Comparison of ENCODE assay signal across 8 cellular contexts in genomic region chr20:50513169-50514034, GRCh38. TPM values are rescaled to one million over a fixed set of nuclear protein-coding genes. Genes with fewer than 3 reads are reported as not detected.
DNase-seq lines count a peak whose midpoint lies in the region; ATAC-seq and TF ChIP-seq lines count a peak whose summit lies in the region.

No MANE protein-coding gene starts in this region.

- no peaks in the 10 kb centered on the region for H3K9me3 Mint-ChIP-seq in activated naive CD4-positive, alpha-beta T cell treated with anti-CD3 and anti-CD28 coated beads for 36 hours

- H3K4me1 ChIP-seq in adipocyte (ENCODE audit: control insufficient read depth, insufficient read depth, low read length) (peaks cover 70% of the 10 kb centered on the region), left lung (peaks cover 38 to 86% of the 10 kb centered on the region in 2 donors), tibial artery (peaks cover 0 to 81% (median 40%) of the 10 kb centered on the region in 4 donors)

- peak overlapping the region; percentile 97 for H3K27ac Mint-ChIP-seq in activated naive CD4-positive, alpha-beta T cell treated with anti-CD3 and anti-CD28 coated beads for 36 hours

- CTCF ChIA-PET in activated naive CD4-positive, alpha-beta T cell treated with anti-CD3 and anti-CD28 coated beads for 36 hours (lab: Charles Lee), result interaction anchor here (0.7 to 6.4 kb wide), 13 partner anchors 11 to 326 kb away, joined by 3 to 51 read pairs (median 3); no protein-coding TSS in a partner anchor

- ATAC-seq in left lung, result no peak

- H3K27ac ChIP-seq in left lung, result peak overlapping the region; percentile 78 to 93
- peak overlapping the region; percentile 32 to 51 for H3K27ac ChIP-seq in tibial artery

- H3K27me3 ChIP-seq in adipocyte (replicated peaks; ENCODE audit: control insufficient read depth, insufficient read depth, low read length), result no peaks in the 10 kb centered on the region
- no peaks in the 10 kb centered on the region for H3K27me3 ChIP-seq in left lung
- no peaks in the 10 kb centered on the region for H3K27me3 ChIP-seq in tibial artery

- no peak for TF ChIP-seq CTCF in left lung (IDR thresholded peaks at IDR 0.05)
- TF ChIP-seq CTCF in tibial artery (IDR thresholded peaks at IDR 0.05), result no peak

- H3K36me3 Mint-ChIP-seq in activated naive CD4-positive, alpha-beta T cell treated with anti-CD3 and anti-CD28 coated beads for 36 hours (ENCODE audit: low read depth), result peaks cover 44% of the 10 kb centered on the region

- no peaks in the 10 kb centered on the region for H3K9me3 ChIP-seq in adipocyte (ENCODE audit: control insufficient read depth, low read length)
- H3K9me3 ChIP-seq in left lung, result no peaks in the 10 kb centered on the region
- H3K9me3 ChIP-seq in tibial artery, result no peaks in the 10 kb centered on the region

- H3K36me3 ChIP-seq in adipocyte (ENCODE audit: control insufficient read depth, insufficient read depth, low read length, severe bottlenecking) (no peaks in the 10 kb centered on the region), left lung (peaks cover 0 to 4% of the 10 kb centered on the region in 2 donors), tibial artery (no peaks in the 10 kb centered on the region)

- H3K4me3 ChIP-seq in adipocyte (ENCODE audit: low read length) (peak overlapping the region; percentile 83), left lung (peak overlapping the region; percentile 71 to 95), tibial artery (peak overlapping the region in 1 of 2 donors; percentile 91)

- H3K4me3 Mint-ChIP-seq in activated naive CD4-positive, alpha-beta T cell treated with anti-CD3 and anti-CD28 coated beads for 36 hours, result peak overlapping the region; percentile 100

- DNase-seq in activated naive CD4-positive, alpha-beta T cell treated with anti-CD3 and anti-CD28 coated beads for 36 hours, result no peak
- DNase-seq in activated naive CD4-positive, alpha-beta T cell (lab: John Stamatoyannopoulos, UW), result no peak
- DNase-seq in adipocyte (ENCODE audit: low read depth), result peak; percentile 70
- DNase-seq in left lung, result no peak
- DNase-seq in tibial artery, result no peak
- no peak for DNase-seq in head of caudate nucleus
- DNase-seq in stimulated activated CD4-positive, alpha-beta T cell treated with anti-CD3 and anti-CD28 coated beads, Interleukin-2, amount 100 ng/mL, for 48 hours, result no peak
- no peak for DNase-seq in activated CD4-positive, alpha-beta T cell treated with anti-CD3 and anti-CD28 coated beads, Interleukin-2, amount 50 U/mL, for 1 hour

- intact Hi-C loops in activated naive CD4-positive, alpha-beta T cell treated with anti-CD3 and anti-CD28 coated beads for 36 hours (cut with micrococcal nuclease), result loop anchor here (2.0 to 5.0 kb wide), 2 partner anchors 15 to 419 kb away; partner anchors contain the start of gene ADNP
- intact Hi-C loops in left lung (cut with DNase I), result no loop called here
- intact Hi-C loops in tibial artery (cut with DNase I; ENCODE audit: low total_unique reads), result loop anchor here (5.0 kb wide), 1 partner anchor 1326 kb away; the partner anchor contains the start of gene STAU1
- intact Hi-C loops in head of caudate nucleus (cut with DNase I), result loop anchor here (5.0 kb wide), 1 partner anchor 64 kb away; no protein-coding TSS in a partner anchor

- no peaks in the 10 kb centered on the region for H3K27me3 Mint-ChIP-seq in activated naive CD4-positive, alpha-beta T cell treated with anti-CD3 and anti-CD28 coated beads for 36 hours (ENCODE audit: low read depth)

- H3K4me1 Mint-ChIP-seq in activated naive CD4-positive, alpha-beta T cell treated with anti-CD3 and anti-CD28 coated beads for 36 hours (ENCODE audit: low read depth), result peaks cover 67% of the 10 kb centered on the region

- peak overlapping the region; percentile 98 for H3K9ac ChIP-seq in adipocyte (ENCODE audit: low read length)

RNA-seq across cellular contexts. Expression of gene PTPN1, which starts 3.2 kb away (rescaled TPM):
- 100 to 1,000 TPM; 111 to 119 TPM for total RNA-seq in activated naive CD4-positive, alpha-beta T cell treated with anti-CD3 and anti-CD28 coated beads for 36 hours
- total RNA-seq in left lung, result 10 to 100 TPM; 70.7 to 98.6 TPM

Comparison
In these comparisons a context has a peak if more than half of its experiments do, and no peak if none do; other contexts are left out.
1. intact Hi-C loops: an anchor here in activated naive CD4-positive, alpha-beta T cell treated with anti-CD3 and anti-CD28 coated beads for 36 hours (2.0 to 5.0 kb wide), tibial artery (5.0 kb wide) and head of caudate nucleus (5.0 kb wide); none called in left lung.